ENCODE assay signal across 11 cellular contexts in the genomic region with DNA sequence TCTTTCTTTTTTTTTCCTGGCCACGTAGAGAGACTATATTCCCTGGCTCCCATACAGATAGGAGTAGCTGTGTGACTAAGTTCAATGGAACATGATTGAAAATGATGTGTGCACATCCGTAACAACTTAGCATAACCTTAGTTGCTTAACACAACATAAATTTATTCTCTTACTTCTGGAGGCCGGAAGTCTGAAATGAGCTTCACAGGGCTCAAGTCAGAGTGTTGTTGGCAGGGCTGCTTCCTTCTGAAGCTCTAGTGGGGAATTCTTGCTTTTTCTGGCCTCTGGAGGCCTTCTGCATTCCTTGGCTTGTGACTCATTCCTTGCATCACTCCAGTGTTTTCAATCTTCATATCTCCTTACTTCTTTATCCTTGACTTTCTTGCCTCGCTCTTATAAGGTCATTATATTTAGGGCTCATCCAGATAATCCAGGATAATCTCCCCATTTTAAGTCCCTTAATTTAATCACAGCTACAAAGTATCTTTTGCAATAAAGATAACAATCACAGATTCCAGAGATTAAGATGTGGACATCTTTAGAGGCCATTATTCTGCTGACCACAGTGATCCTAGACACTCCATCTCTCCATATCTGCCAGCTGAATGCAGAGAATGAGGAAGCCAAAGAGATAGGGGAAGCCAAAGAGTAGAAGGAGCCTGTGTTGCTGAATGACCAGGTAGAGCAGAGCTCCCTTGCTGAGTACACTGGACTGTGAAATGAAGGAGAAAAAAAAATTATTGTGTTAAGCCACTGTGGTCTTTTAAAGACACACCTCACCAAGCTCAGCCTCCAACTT. TPM values are rescaled to one million over a fixed set of nuclear protein-coding genes. Genes with fewer than 3 reads are reported as not detected.
DNase-seq lines count a peak whose midpoint lies in the region; ATAC-seq and TF ChIP-seq lines count a peak whose summit lies in the region.
"Had no signal": no experiment of that assay in that cellular context is flagged by ENCODE, and none has a peak within 500 bp of the region (broad histone marks: within the 10 kb centered on the region; RNA-seq: fewer than 3 reads in every experiment).

No MANE protein-coding gene starts in this region.

- ATAC-seq in HG03457 (IDR thresholded peaks at IDR 0.05; ENCODE audit: unreplicated experiment) = no peak
- no peak for ATAC-seq in GM18867 (IDR thresholded peaks at IDR 0.05; ENCODE audit: unreplicated experiment)

- no peak overlapping the region for H3K4me3 ChIP-seq in fibroblast of mammary gland (ENCODE audit: control insufficient read depth, low read depth, low read length)
- H3K4me3 ChIP-seq in retinal pigment epithelial cell (ENCODE audit: low read length) = no peak overlapping the region
- H3K4me3 ChIP-seq: right lobe of liver had no signal

- DNase-seq in GM03348 (ENCODE audit: low spot score) (peak; percentile 90), RPMI7951 (ENCODE audit: low read depth) (peak; percentile 95), fibroblast of mammary gland (ENCODE audit: low read depth) (peak; percentile 100), retinal pigment epithelial cell (ENCODE audit: low read depth) (peak; percentile 87), SKM-1 treated with dmso at 0.1 percent for 144 hours (lab: John Stamatoyannopoulos, UW; ENCODE audit: unreplicated experiment) (no peak), HuH-7.5 (ENCODE audit: low spot score) (no peak)
- DNase-seq: activated naive CD8-positive, alpha-beta T cell treated with anti-CD3 and anti-CD28 coated beads, Interleukin-2, amount 10 ng/mL, durations not matched to agents 7 days and 5 days; NCI-H526 treated with DMSO at 0.1 percent for 48 hours; right lobe of liver had no signal

- TF ChIP-seq CTCF in fibroblast of mammary gland (conservative IDR thresholded peaks at IDR 0.05; ENCODE audit: control insufficient read depth, insufficient read depth, low read depth, low read length) (no peak), retinal pigment epithelial cell (conservative IDR thresholded peaks at IDR 0.05; ENCODE audit: low read depth, low read length) (no peak)

RNA-seq across cellular contexts. Expression of gene SNX6, which starts 21.0 kb away (rescaled TPM):
- total RNA-seq in RPMI7951 (2014; rRNA removed; shearing (Covaris generic)) = 138 and 141 TPM in 2 replicates

Comparison
In these comparisons a context has a peak if more than half of its experiments do, and no peak if none do; other contexts are left out.
1. DNase-seq: peak in GM03348 (single experiment), RPMI7951 (single experiment), fibroblast of mammary gland (single experiment) and retinal pigment epithelial cell (single experiment); none in SKM-1 treated with dmso at 0.1 percent for 144 hours (single experiment) and HuH-7.5 (single experiment).